In the genomic region with DNA sequence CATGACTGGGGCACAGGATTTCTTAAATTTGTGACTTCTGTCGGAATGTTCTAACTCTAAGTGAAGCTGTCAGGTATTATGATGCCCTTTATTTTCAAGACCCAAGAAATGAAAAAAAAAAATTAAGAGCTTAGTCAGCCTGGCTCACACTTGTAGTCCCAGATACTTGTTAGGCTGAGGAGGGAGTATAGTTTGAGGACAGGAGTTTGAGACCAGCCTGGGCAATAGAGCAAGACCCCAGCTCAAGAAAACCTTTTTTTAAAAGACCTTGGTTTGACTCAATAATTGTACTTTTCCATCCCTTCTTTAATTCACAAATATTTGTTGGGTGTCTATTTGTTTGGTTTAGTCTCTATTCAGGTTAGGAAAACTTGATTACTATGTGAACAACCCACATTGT, we compare ENCODE assay signal across 27 cellular contexts.
"Had no signal": no experiment of that assay in that cellular context is flagged by ENCODE, and none has a peak within 500 bp of the region (broad histone marks: within the 10 kb centered on the region; RNA-seq: fewer than 3 reads in every experiment).

No MANE protein-coding gene starts in this region.

- H3K27ac ChIP-seq: stomach, suprapubic skin, testis, thoracic aorta, thyroid gland, tibial artery, tibial nerve, transverse colon, upper lobe of left lung, upper lobe of right lung, uterus, vagina had no signal

- DNase-seq: stimulated activated CD4-positive, alpha-beta T cell treated with anti-CD3 and anti-CD28 coated beads, Interleukin-2, amount 100 ng/mL, for 48 hours; stimulated activated CD4-positive, alpha-beta T cell treated with anti-CD3 and anti-CD28 coated beads, Interleukin-4, amount 100 ng/mL, for 1 hour; stimulated activated CD4-positive, alpha-beta T cell treated with anti-CD3 and anti-CD28 coated beads, Interleukin-4, amount 100 ng/mL, for 24 hours; stimulated activated CD4-positive, alpha-beta T cell treated with anti-CD3 and anti-CD28 coated beads, Interleukin-4, amount 100 ng/mL, for 4 hours; stimulated activated CD8-positive, alpha-beta memory T cell treated with anti-CD3 and anti-CD28 coated beads, Interleukin-4, amount 100 ng/mL, for 48 hours; stimulated activated naive B cell treated with anti-CD40 and anti-IgM and Interleukin-4, amounts not matched to agents 10 μg/mL and 1 μg/mL and 100 μg/mL, for 72 hours; stimulated activated naive CD4-positive, alpha-beta T cell; stimulated activated naive CD4-positive, alpha-beta T cell treated with Interleukin-2 at 50 U/mL for 16 hours; stimulated activated naive CD8-positive, alpha-beta T cell treated with anti-CD3 and anti-CD28 coated beads, Interleukin-15, amount 100 ng/mL, for 72 hours; stimulated activated naive CD8-positive, alpha-beta T cell treated with anti-CD3 and anti-CD28 coated beads, Interleukin-15, Interleukin-2, amounts not matched to agents 100 U/mL and 50 U/mL, for 24 hours; stomach; substantia nigra; testis; thyroid gland; tibial artery; transverse colon; trophoblast cell; upper lobe of left lung; upper lobe of right lung; uterus had no signal

- H3K36me3 ChIP-seq: stomach, suprapubic skin, thoracic aorta, thyroid gland, tibial artery, tibial nerve, transverse colon, upper lobe of left lung, upper lobe of right lung, uterus, vagina had no signal

- H3K9me3 ChIP-seq: stomach, suprapubic skin, testis, thoracic aorta, thyroid gland, tibial artery, tibial nerve, transverse colon, upper lobe of left lung, upper lobe of right lung, uterus, vagina had no signal

- H3K4me1 ChIP-seq: stomach, suprapubic skin, thyroid gland, tibial artery, tibial nerve, transverse colon, upper lobe of left lung, upper lobe of right lung, uterus, vagina had no signal

- H3K27me3 ChIP-seq: stomach, suprapubic skin, testis, thyroid gland, tibial artery, tibial nerve, transverse colon, upper lobe of left lung, upper lobe of right lung, uterus, vagina had no signal

- ATAC-seq: stimulated activated effector memory CD8-positive, alpha-beta T cell treated with anti-CD3 and anti-CD28 coated beads, Interleukin-12 subunit alpha, Interleukin-12 subunit beta, amount 100 ng/mL, for 72 hours; stimulated activated memory B cell treated with anti-CD40 and anti-IgM and Interleukin-4, amounts not matched to agents 10 μg/mL and 1 μg/mL and 100 μg/mL, for 72 hours; stimulated activated naive B cell treated with anti-CD40 and anti-IgM and Interleukin-4, amounts not matched to agents 10 μg/mL and 1 μg/mL and 100 μg/mL, for 72 hours; stimulated activated naive CD8-positive, alpha-beta T cell treated with anti-CD3 and anti-CD28 coated beads, Interleukin-15, amount 100 ng/mL, for 72 hours; stimulated activated naive CD8-positive, alpha-beta T cell treated with anti-CD3 and anti-CD28 coated beads, Interleukin-15, Interleukin-2, amounts not matched to agents 100 U/mL and 50 U/mL, for 24 hours; upper lobe of right lung had no signal

- FAIRE-seq: urothelium cell line had no signal

- H3K4me3 ChIP-seq: stomach, suprapubic skin, testis, thoracic aorta, thyroid gland, tibial artery, tibial nerve, transverse colon, upper lobe of left lung, upper lobe of right lung, uterus, vagina had no signal
